ENCODE assay signal across 1 cellular context in the genomic region with DNA sequence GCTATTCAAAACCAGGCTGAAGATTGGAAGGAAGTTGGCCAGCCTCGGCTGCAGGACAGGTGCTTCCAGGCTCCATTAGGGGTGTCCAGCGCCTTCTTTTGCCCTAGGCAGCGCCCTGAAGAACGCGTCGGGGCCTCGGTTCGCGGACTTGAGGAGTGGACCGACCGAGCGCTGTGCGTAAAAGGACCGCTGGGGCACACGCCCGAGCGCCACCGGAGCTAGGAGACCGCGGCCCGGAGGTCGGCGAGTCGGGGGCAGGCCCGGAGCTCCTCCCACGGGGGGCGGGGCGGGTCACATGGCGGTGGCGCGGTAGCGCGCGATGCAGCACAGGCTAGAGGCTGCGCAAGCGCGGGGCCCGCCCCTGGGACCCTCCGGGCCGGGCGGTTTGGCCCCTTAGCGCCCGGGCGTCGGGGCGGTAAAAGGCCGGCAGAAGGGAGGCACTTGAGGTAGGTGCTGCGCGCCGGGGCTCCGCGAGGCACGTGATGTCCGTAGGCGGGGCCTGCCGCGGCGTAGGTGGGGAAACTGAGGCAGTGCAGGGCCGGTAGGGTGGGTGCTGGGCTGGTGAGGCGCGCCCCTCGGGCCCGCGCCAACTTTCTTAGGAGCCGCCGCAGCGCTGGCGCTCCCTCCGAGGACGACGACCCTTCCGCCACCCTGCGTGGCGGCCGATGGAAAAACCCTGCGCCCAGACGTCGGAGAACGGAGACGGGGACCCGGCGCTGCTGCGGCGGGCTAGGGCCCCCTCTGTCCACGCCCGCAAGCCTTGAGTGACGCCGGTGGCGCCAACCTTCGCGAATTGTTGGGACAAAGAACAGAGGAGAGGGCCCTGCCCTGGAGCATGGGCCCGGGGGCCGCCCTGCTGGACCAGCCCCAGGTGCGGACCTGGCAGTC.
TF ChIP-seq lines count a peak whose summit lies in the region.

A gene with protein sequence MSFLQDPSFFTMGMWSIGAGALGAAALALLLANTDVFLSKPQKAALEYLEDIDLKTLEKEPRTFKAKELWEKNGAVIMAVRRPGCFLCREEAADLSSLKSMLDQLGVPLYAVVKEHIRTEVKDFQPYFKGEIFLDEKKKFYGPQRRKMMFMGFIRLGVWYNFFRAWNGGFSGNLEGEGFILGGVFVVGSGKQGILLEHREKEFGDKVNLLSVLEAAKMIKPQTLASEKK (plus strand): TSS at position 354 of the 888 bp plus-strand sequence. CDS start 11,917 bp downstream, outside the sequence.

TF ChIP-seq in HEK293, 187 proteins besides CTCF, POLR2A, EP300 and RAD21 (continued from another document):
- TF ChIP-seq ZFHX2 (tag by site-specific recombination; conservative IDR thresholded peaks at IDR 0.05): peak; percentile 47
- peak; percentile 45; the same call in 1 of the 2 replicates for TF ChIP-seq KLF16 (tag by site-specific recombination; IDR thresholded peaks at IDR 0.05)
- no peak for TF ChIP-seq ZNF561 (tag by site-specific recombination; IDR thresholded peaks at IDR 0.05; ENCODE audit: borderline replicate concordance)
- peak; percentile 21; the same call in 1 of the 2 replicates for TF ChIP-seq ZBTB17 (tag by site-specific recombination; IDR thresholded peaks at IDR 0.05)
- TF ChIP-seq GLIS2 (tag by site-specific recombination; IDR thresholded peaks at IDR 0.05): peak; percentile 63; the same call in 1 of the 2 replicates
- TF ChIP-seq ZEB2 (tag by site-specific recombination; IDR thresholded peaks at IDR 0.05): peak; percentile 44; the same call in 1 of the 2 replicates
- no peak for TF ChIP-seq TCF7L2 (IDR thresholded peaks at IDR 0.05; ENCODE audit: borderline replicate concordance, low read depth, low read length)
- TF ChIP-seq, protein P1, sequence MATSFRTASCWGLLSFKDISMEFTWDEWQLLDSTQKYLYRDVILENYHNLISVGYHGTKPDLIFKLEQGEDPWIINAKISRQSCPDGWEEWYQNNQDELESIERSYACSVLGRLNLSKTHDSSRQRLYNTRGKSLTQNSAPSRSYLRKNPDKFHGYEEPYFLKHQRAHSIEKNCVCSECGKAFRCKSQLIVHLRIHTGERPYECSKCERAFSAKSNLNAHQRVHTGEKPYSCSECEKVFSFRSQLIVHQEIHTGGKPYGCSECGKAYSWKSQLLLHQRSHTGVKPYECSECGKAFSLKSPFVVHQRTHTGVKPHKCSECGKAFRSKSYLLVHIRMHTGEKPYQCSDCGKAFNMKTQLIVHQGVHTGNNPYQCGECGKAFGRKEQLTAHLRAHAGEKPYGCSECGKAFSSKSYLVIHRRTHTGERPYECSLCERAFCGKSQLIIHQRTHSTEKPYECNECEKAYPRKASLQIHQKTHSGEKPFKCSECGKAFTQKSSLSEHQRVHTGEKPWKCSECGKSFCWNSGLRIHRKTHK (tag by site-specific recombination; IDR thresholded peaks at IDR 0.05): no peak
- no peak for TF ChIP-seq KLF1 (tag by site-specific recombination; IDR thresholded peaks at IDR 0.05)
- peak; percentile 42; the same call in 1 of the 2 replicates for TF ChIP-seq SP7 (tag by site-specific recombination; IDR thresholded peaks at IDR 0.05)
- TF ChIP-seq SP3 (tag by site-specific recombination; IDR thresholded peaks at IDR 0.05): peak; percentile 71
- TF ChIP-seq SP2 (tag by site-specific recombination; IDR thresholded peaks at IDR 0.05): peak; percentile 71
- TF ChIP-seq, protein P2, sequence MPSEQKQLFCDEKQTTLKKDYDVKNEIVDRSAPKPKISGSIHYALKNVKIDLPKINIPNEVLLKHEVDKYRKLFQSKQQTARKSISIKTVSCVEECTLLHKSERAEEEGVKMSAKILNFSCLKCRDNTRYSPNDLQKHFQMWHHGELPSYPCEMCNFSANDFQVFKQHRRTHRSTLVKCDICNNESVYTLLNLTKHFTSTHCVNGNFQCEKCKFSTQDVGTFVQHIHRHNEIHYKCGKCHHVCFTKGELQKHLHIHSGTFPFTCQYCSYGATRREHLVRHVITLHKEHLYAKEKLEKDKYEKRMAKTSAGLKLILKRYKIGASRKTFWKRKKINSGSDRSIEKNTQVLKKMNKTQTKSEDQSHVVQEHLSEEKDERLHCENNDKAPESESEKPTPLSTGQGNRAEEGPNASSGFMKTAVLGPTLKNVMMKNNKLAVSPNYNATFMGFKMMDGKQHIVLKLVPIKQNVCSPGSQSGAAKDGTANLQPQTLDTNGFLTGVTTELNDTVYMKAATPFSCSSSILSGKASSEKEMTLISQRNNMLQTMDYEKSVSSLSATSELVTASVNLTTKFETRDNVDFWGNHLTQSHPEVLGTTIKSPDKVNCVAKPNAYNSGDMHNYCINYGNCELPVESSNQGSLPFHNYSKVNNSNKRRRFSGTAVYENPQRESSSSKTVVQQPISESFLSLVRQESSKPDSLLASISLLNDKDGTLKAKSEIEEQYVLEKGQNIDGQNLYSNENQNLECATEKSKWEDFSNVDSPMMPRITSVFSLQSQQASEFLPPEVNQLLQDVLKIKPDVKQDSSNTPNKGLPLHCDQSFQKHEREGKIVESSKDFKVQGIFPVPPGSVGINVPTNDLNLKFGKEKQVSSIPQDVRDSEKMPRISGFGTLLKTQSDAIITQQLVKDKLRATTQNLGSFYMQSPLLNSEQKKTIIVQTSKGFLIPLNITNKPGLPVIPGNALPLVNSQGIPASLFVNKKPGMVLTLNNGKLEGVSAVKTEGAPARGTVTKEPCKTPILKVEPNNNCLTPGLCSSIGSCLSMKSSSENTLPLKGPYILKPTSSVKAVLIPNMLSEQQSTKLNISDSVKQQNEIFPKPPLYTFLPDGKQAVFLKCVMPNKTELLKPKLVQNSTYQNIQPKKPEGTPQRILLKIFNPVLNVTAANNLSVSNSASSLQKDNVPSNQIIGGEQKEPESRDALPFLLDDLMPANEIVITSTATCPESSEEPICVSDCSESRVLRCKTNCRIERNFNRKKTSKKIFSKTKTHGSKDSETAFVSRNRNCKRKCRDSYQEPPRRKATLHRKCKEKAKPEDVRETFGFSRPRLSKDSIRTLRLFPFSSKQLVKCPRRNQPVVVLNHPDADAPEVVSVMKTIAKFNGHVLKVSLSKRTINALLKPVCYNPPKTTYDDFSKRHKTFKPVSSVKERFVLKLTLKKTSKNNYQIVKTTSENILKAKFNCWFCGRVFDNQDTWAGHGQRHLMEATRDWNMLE (tag by site-specific recombination; conservative IDR thresholded peaks at IDR 0.05; ENCODE audit: low read depth): no peak
- TF ChIP-seq, protein P3, sequence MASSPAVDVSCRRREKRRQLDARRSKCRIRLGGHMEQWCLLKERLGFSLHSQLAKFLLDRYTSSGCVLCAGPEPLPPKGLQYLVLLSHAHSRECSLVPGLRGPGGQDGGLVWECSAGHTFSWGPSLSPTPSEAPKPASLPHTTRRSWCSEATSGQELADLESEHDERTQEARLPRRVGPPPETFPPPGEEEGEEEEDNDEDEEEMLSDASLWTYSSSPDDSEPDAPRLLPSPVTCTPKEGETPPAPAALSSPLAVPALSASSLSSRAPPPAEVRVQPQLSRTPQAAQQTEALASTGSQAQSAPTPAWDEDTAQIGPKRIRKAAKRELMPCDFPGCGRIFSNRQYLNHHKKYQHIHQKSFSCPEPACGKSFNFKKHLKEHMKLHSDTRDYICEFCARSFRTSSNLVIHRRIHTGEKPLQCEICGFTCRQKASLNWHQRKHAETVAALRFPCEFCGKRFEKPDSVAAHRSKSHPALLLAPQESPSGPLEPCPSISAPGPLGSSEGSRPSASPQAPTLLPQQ (tag by site-specific recombination; IDR thresholded peaks at IDR 0.05): peak; percentile 52
- TF ChIP-seq ZNF366 (tag by site-specific recombination; conservative IDR thresholded peaks at IDR 0.05): no peak
